18 cellular contexts compared by ENCODE assay signal in genomic region chrX:1902901-1903379, GRCh38.
A peak's percentile ranks its signal among the peaks of the same experiment; 100 is the strongest.
DNase-seq lines count a peak whose midpoint lies in the region; ATAC-seq, FAIRE-seq and TF ChIP-seq lines count a peak whose summit lies in the region.
"Had no signal": no experiment of that assay in that cellular context is flagged by ENCODE, and none has a peak within 500 bp of the region (broad histone marks: within the 10 kb centered on the region; RNA-seq: fewer than 3 reads in every experiment).

No MANE protein-coding gene starts in this region.

- FAIRE-seq in A549 (lab: Jason Lieb, UNC) (no peak), D721Med (lab: Jason Lieb, UNC) (no peak), H1 (lab: Jason Lieb, UNC) (no peak)

- POLR2A ChIA-PET in A549 (lab: Yijun Ruan, JAX): no interaction called here
- POLR2A ChIA-PET in H1 (lab: Charles Lee; ENCODE audit: partially characterized antibody): no interaction called here

- H3K9me3 ChIP-seq in A549: 0 out of 3 replicates have a peak, but pooled peaks cover 4% of the 10 kb centered on the region
- H3K9me3 ChIP-seq in H1 (ENCODE audit: insufficient read depth in 2 of 2, low read depth in 1 of 2, low read length in 1 of 2): no peaks in the 10 kb centered on the region
- H3K9me3 ChIP-seq: HAP-1, SJSA1 had no signal

- H4K20me1 ChIP-seq in H1 (replicated peaks in 1 of 2; ENCODE audit: control insufficient read depth in 1 of 2, insufficient read depth in 2 of 2, low read length in 2 of 2): peaks cover 0 to 7% of the 10 kb centered on the region in 2 experiments

- no peaks in the 10 kb centered on the region for H3K27me3 ChIP-seq in H1 (replicated peaks in 1 of 4; ENCODE audit: control insufficient read depth in 3 of 4, extremely low read depth in 1 of 4, insufficient read depth in 3 of 4, low read length in 3 of 4)
- H3K27me3 ChIP-seq: SJSA1 had no signal

- H3K4me2 ChIP-seq in A549 (peak overlapping the region; percentile 87), H1 (ENCODE audit: insufficient read depth in 1 of 2, low read depth in 2 of 2, low read length in 2 of 2) (no peak overlapping the region)

- no peak overlapping the region; the same call in 1 of the 2 replicates for H3K18ac ChIP-seq in H1 (ENCODE audit: extremely low read depth, low read length)

- H4K5ac ChIP-seq in H1 (ENCODE audit: insufficient read length, low read depth, low read length): no peak overlapping the region

- no peak for TF ChIP-seq CTCF in A549 (IDR thresholded peaks at IDR 0.05)
- no peak for TF ChIP-seq CTCF in D721Med (IDR thresholded peaks at IDR 0.05; ENCODE audit: insufficient read depth, missing control alignments)
- no peak for TF ChIP-seq CTCF in H1 (IDR thresholded peaks at IDR 0.05; ENCODE audit: control extremely low read depth in 1 of 3, insufficient read depth in 1 of 3, low read depth in 1 of 3, low read length in 3 of 3)

- H3K79me1 ChIP-seq in H1 (ENCODE audit: low read depth, low read length): no peaks in the 10 kb centered on the region

- H2BK12ac ChIP-seq in H1 (ENCODE audit: low read depth, low read length): peak overlapping the region; percentile 5; the same call in 1 of the 2 replicates

- no peak overlapping the region for H3K4ac ChIP-seq in H1 (replicated peaks; ENCODE audit: insufficient read length, low read depth, low read length)

- H3K4me3 ChIP-seq in A549 (peak overlapping the region; percentile 35), H1 (ENCODE audit: extremely low read depth in 1 of 4, insufficient read depth in 2 of 4, low read depth in 3 of 4, low read length in 4 of 4) (no peak overlapping the region)
- H3K4me3 ChIP-seq: HAP-1, SJSA1 had no signal

- H4K91ac ChIP-seq in H1 (replicated peaks; ENCODE audit: insufficient read length, low read length): no peak overlapping the region

- H2BK120ac ChIP-seq in H1 (replicated peaks; ENCODE audit: low read depth, low read length): no peak overlapping the region

- DNase-seq in A549 (ENCODE audit: low read depth in 1 of 2, low spot score in 1 of 2): peak in 1 of 2 experiments; percentile 35
- peak; percentile 25 for DNase-seq in D721Med (ENCODE audit: insufficient read length, low spot score)
- DNase-seq in NCI-H82 treated with DMSO at 0.1 percent for 48 hours (lab: John Stamatoyannopoulos, UW; ENCODE audit: unreplicated experiment): peak; percentile 48
- DNase-seq in H1 (ENCODE audit: low read depth in 1 of 2, low spot score in 2 of 2): no peak
- no peak for DNase-seq in NCI-H2107 (lab: John Stamatoyannopoulos, UW)
- DNase-seq in NCI-H1436 treated with DMSO at 0.1 percent for 48 hours (lab: John Stamatoyannopoulos, UW): no peak
- DNase-seq: DMS 273 treated with DMSO at 0.1 percent for 48 hours, DND-41, NCI-H1092 treated with DMSO at 0.1 percent for 48 hours, NCI-H1694, NCI-H345, NCI-H526 treated with DMSO at 0.1 percent for 48 hours, SW 1271, T-helper 2 cell had no signal

- no peak overlapping the region for H3K9ac ChIP-seq in H1 (replicated peaks in 1 of 4; ENCODE audit: extremely low read depth in 1 of 4, low read depth in 3 of 4, low read length in 3 of 4)

- no peak overlapping the region for H3K23ac ChIP-seq in H1 (ENCODE audit: insufficient read length)

- H2BK15ac ChIP-seq in H1 (ENCODE audit: low read length): no peak overlapping the region

- no peak overlapping the region for H2AFZ ChIP-seq in H1 (ENCODE audit: low read length)

- TF ChIP-seq RAD21 in A549 (conservative IDR thresholded peaks at IDR 0.05 in 1 of 2, IDR thresholded peaks at IDR 0.05 in 1 of 2) (peak in 1 of 2 experiments; percentile 1; a peak in 1 of 5 replicates), H1 (IDR thresholded peaks at IDR 0.05 in 1 of 2, conservative IDR thresholded peaks at IDR 0.05 in 1 of 2; ENCODE audit: low read depth in 2 of 2, low read length in 2 of 2) (no peak)

- H4K8ac ChIP-seq in H1 (ENCODE audit: extremely low read depth, insufficient read depth, low read length): no peak overlapping the region

- no peaks in the 10 kb centered on the region for H3K79me2 ChIP-seq in H1 (ENCODE audit: control insufficient read depth in 1 of 2, insufficient read depth in 2 of 2, low read length in 2 of 2)

- no peak overlapping the region for H3K14ac ChIP-seq in H1 (ENCODE audit: insufficient read length)

- peak overlapping the region; percentile 11; the same call in 1 of the 2 replicates for H2BK20ac ChIP-seq in H1 (ENCODE audit: low read length)

- H2AK5ac ChIP-seq in H1 (ENCODE audit: low read depth, low read length): no peak overlapping the region

- TF ChIP-seq EP300 in A549 (IDR thresholded peaks at IDR 0.05) (no peak), H1 (IDR thresholded peaks at IDR 0.05; ENCODE audit: borderline replicate concordance in 1 of 2, low read depth in 2 of 2, low read length in 2 of 2) (no peak)

- ATAC-seq in A549 (peak; percentile 73 to 76), GM21381 (IDR thresholded peaks at IDR 0.05; ENCODE audit: unreplicated experiment) (no peak)

- CTCF ChIA-PET in A549 (lab: Yijun Ruan, JAX): no interaction called here
- CTCF ChIA-PET in H1 (lab: Charles Lee; ENCODE audit: partially characterized antibody): no interaction called here

- H2BK5ac ChIP-seq in H1 (ENCODE audit: low read depth, low read length): no peak overlapping the region

- 3% methylated on average over 9 of the region's 9 CpGs for WGBS in A549 (ENCODE audit: missing lambda C conversion rate)
- WGBS in H1 (ENCODE audit: extremely low coverage in 1 of 2, insufficient coverage in 1 of 2, insufficient read length in 1 of 2, insufficient replicate concordance in 2 of 2, low coverage in 1 of 2, low lambda C conversion rate in 2 of 2, missing lambda C conversion rate in 1 of 2), 2 experiments: 86% methylated on average over 9 of the region's 9 CpGs; no CpG with 5 or more reads in 1 of the 2 experiments

- peak overlapping the region; percentile 87 to 91 for H3K27ac ChIP-seq in A549
- H3K27ac ChIP-seq in H1 (ENCODE audit: low read depth, low read length): no peak overlapping the region
- H3K27ac ChIP-seq: RWPE1, SJSA1 had no signal

- TF ChIP-seq POLR2A in A549 (IDR thresholded peaks at IDR 0.05; ENCODE audit: low read length) (no peak), H1 (IDR thresholded peaks at IDR 0.05; ENCODE audit: control extremely low read depth in 1 of 2, low read depth in 2 of 2, low read length in 2 of 2) (no peak)

- H3K36me3 ChIP-seq in H1 (ENCODE audit: control insufficient read depth in 2 of 4, insufficient read depth in 4 of 4, low read length in 3 of 4): peaks cover 0 to 2% (median 0%) of the 10 kb centered on the region in 4 experiments; a peak in 1 of 8 replicates
- H3K36me3 ChIP-seq: HAP-1, SJSA1 had no signal

- peaks cover 9% of the 10 kb centered on the region; the same call in 1 of the 2 replicates for H3K23me2 ChIP-seq in H1 (ENCODE audit: low read depth, low read length)

- peaks cover 20% of the 10 kb centered on the region for H3K4me1 ChIP-seq in A549
- H3K4me1 ChIP-seq in H1 (replicated peaks in 1 of 4; ENCODE audit: control insufficient read depth in 3 of 4, insufficient read depth in 4 of 4, low read length in 3 of 4): peaks cover 0 to 3% (median under 1%) of the 10 kb centered on the region in 4 experiments; a peak in 2 of 7 replicates
- H3K4me1 ChIP-seq: HAP-1 had no signal

- H3K56ac ChIP-seq in H1 (replicated peaks; ENCODE audit: insufficient read length, low read depth, low read length): no peak overlapping the region

TF ChIP-seq in A549, 52 proteins besides CTCF, POLR2A, EP300 and RAD21:
- TF ChIP-seq POLR2AphosphoS2 (conservative IDR thresholded peaks at IDR 0.05; ENCODE audit: low read length) (no peak), E2F6 (IDR thresholded peaks at IDR 0.05; ENCODE audit: borderline replicate concordance, low read depth) (peak; percentile 49; the same call in 1 of the 2 replicates), RFX5 (IDR thresholded peaks at IDR 0.05) (no peak)

TF ChIP-seq in H1, 55 proteins besides CTCF, POLR2A, EP300 and RAD21:
- TF ChIP-seq TBP (IDR thresholded peaks at IDR 0.05; ENCODE audit: low read depth, low read length) (no peak), NANOG (IDR thresholded peaks at IDR 0.05; ENCODE audit: insufficient read depth, low read depth, low read length, poor library complexity, severe bottlenecking) (no peak), NRF1 (IDR thresholded peaks at IDR 0.05; ENCODE audit: low read depth, low read length) (no peak), GTF2F1 (IDR thresholded peaks at IDR 0.05; ENCODE audit: borderline replicate concordance, low read depth, low read length) (no peak), ZNF274 (IDR thresholded peaks at IDR 0.05; ENCODE audit: borderline replicate concordance, extremely low read depth, low read length) (no peak), CHD1 (IDR thresholded peaks at IDR 0.05; ENCODE audit: low read depth, low read length) (no peak), BACH1 (IDR thresholded peaks at IDR 0.05; ENCODE audit: low read length) (no peak), RFX5 (IDR thresholded peaks at IDR 0.05; ENCODE audit: borderline replicate concordance, low read depth, low read length) (no peak), SP2 (IDR thresholded peaks at IDR 0.05; ENCODE audit: low read length) (no peak), RBBP5 (IDR thresholded peaks at IDR 0.05; ENCODE audit: borderline replicate concordance, low read depth, low read length) (no peak), SP4 (IDR thresholded peaks at IDR 0.05; ENCODE audit: low read length) (no peak), RNF2 (IDR thresholded peaks at IDR 0.05; ENCODE audit: borderline replicate concordance, low read depth, low read length, missing control alignments, poor library complexity, severe bottlenecking) (no peak)

Comparison
In these comparisons a context has a peak if more than half of its experiments do, and no peak if none do; other contexts are left out.
1. DNase-seq: peak in D721Med (single experiment) and NCI-H82 treated with DMSO at 0.1 percent for 48 hours (single experiment); none in H1 (0 of 2), NCI-H2107 (single experiment) and NCI-H1436 treated with DMSO at 0.1 percent for 48 hours (single experiment).
2. Of the 18 proteins assayed by ChIP-seq in both H1 and A549: peak only in H1: none; only in A549: E2F6; in both: none; in neither: 16; mixed calls (peak in some experiments, not most) for 1.